ENCODE assay signal across 8 cellular contexts in genomic region chr16:8931864-8932263, GRCh38. TPM values are rescaled to one million over a fixed set of nuclear protein-coding genes. Genes with fewer than 3 reads are reported as not detected.
DNase-seq lines count a peak whose midpoint lies in the region; ATAC-seq lines count a peak whose summit lies in the region.

No MANE protein-coding gene starts in this region.

- DNase-seq in AG20443 (ENCODE audit: low spot score) (peak; percentile 53), MV-4-11 (lab: John Stamatoyannopoulos, UW) (peak; percentile 23), iPS-NIHi7 (ENCODE audit: extremely low spot score) (peak; percentile 65), NCI-H774 (lab: John Stamatoyannopoulos, UW) (no peak), DMS153 (lab: John Stamatoyannopoulos, UW) (no peak)
- DNase-seq in activated effector memory CD4-positive, alpha-beta T cell treated with anti-CD3 and anti-CD28 coated beads, Interleukin-2, amount 50 U/mL, for 16 hours, result peak; percentile 79
- DNase-seq in stimulated activated CD8-positive, alpha-beta memory T cell treated with anti-CD3 and anti-CD28 coated beads, Interleukin-4, amount 100 ng/mL, for 48 hours, result peak; percentile 65

- ATAC-seq in esophagus mucosa, result no peak

RNA-seq across cellular contexts. Expression of gene USP7, which starts 31.8 kb away (rescaled TPM):
- 87.3 TPM for total RNA-seq in esophagus mucosa

RNA-seq across cellular contexts. Expression of gene LITAFD, which starts 49.7 kb away (rescaled TPM):
- not detected for total RNA-seq in esophagus mucosa

Comparison
In these comparisons a context has a peak if more than half of its experiments do, and no peak if none do; other contexts are left out.
1. DNase-seq: peak in AG20443 (single experiment), MV-4-11 (single experiment), activated effector memory CD4-positive, alpha-beta T cell treated with anti-CD3 and anti-CD28 coated beads, Interleukin-2, amount 50 U/mL, for 16 hours (single experiment), iPS-NIHi7 (single experiment) and stimulated activated CD8-positive, alpha-beta memory T cell treated with anti-CD3 and anti-CD28 coated beads, Interleukin-4, amount 100 ng/mL, for 48 hours (single experiment); none in NCI-H774 (single experiment) and DMS153 (single experiment).